ENCODE assay signal across 18 cellular contexts in the genomic region with DNA sequence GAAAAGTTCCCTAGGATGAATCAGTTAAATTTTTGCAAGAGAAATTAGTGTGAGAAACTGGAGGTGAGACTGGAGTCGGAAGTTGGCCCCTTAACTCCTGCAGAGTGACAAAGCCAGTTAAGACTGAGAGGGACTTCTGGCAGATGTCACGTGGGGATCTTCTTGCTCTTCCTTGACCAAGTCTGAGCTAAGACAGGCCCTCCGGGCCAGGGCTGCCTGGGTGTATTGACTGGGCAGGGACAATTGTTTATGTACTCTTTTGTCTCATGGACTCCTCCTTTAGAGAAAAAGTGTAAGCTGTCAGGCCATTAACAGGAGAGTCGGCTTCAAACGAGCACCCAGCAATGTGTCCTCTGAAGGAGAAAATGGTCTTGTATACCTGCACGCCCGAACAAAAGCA. TPM values are rescaled to one million over a fixed set of nuclear protein-coding genes. Genes with fewer than 3 reads are reported as not detected.
DNase-seq lines count a peak whose midpoint lies in the region; ATAC-seq and TF ChIP-seq lines count a peak whose summit lies in the region.
"Had no signal": no experiment of that assay in that cellular context is flagged by ENCODE, and none has a peak within 500 bp of the region (broad histone marks: within the 10 kb centered on the region; RNA-seq: fewer than 3 reads in every experiment).

No MANE protein-coding gene starts in this region.

- H3K4me1 ChIP-seq in esophagus muscularis mucosa: peaks cover 0 to 16% (median 11%) of the 10 kb centered on the region in 4 donors
- peaks cover 0 to 17% (median 2%) of the 10 kb centered on the region in 4 donors for H3K4me1 ChIP-seq in sigmoid colon
- H3K4me1 ChIP-seq: A549, HAP-1 had no signal

- no peaks in the 10 kb centered on the region for H3K9me3 ChIP-seq in esophagus muscularis mucosa
- no peaks in the 10 kb centered on the region for H3K9me3 ChIP-seq in sigmoid colon
- H3K9me3 ChIP-seq: A549, HAP-1 had no signal

- TF ChIP-seq CTCF in VCaP (conservative IDR thresholded peaks at IDR 0.05): no peak
- no peak for TF ChIP-seq CTCF in esophagus muscularis mucosa (IDR thresholded peaks at IDR 0.05)
- no peak for TF ChIP-seq CTCF in sigmoid colon (IDR thresholded peaks at IDR 0.05)

- intact Hi-C loops in esophagus muscularis mucosa (cut with DNase I): no loop called here
- intact Hi-C loops in sigmoid colon (cut with DNase I): no loop called here

- DNase-seq in NCI-H82 (lab: John Stamatoyannopoulos, UW): peak; percentile 27
- DNase-seq in NCI-H82 treated with DMSO at 0.1 percent for 48 hours (lab: John Stamatoyannopoulos, UW; ENCODE audit: unreplicated experiment): no peak
- DNase-seq in esophagus muscularis mucosa (ENCODE audit: extremely low spot score): peak; percentile 50
- DNase-seq in sigmoid colon: peak; percentile 60
- DNase-seq in inferior parietal cortex (ENCODE audit: extremely low spot score): no peak
- no peak for DNase-seq in NCI-H345 (lab: John Stamatoyannopoulos, UW)
- DNase-seq: AML-193; CD4-positive, alpha-beta memory T cell; DMS153; DMS79; GDM1; GM23248 had no signal

- TF ChIP-seq EP300 in esophagus muscularis mucosa (IDR thresholded peaks at IDR 0.05): no peak
- no peak for TF ChIP-seq EP300 in sigmoid colon (IDR thresholded peaks at IDR 0.05)

- WGBS in esophagus muscularis mucosa: 87% methylated on average over 7 of the region's 7 CpGs
- WGBS in sigmoid colon, 2 donors: 88 to 91% methylated on average over 7 of the region's 7 CpGs

- no peak overlapping the region for H3K4me3 ChIP-seq in esophagus muscularis mucosa
- no peak overlapping the region for H3K4me3 ChIP-seq in sigmoid colon
- H3K4me3 ChIP-seq: A549, GM23248, HAP-1 had no signal

- H3K27me3 ChIP-seq in esophagus muscularis mucosa (no peaks in the 10 kb centered on the region), sigmoid colon (no peaks in the 10 kb centered on the region)

- peak overlapping the region; percentile 88; the same call in 1 of the 2 replicates for H3K27ac ChIP-seq in VCaP
- H3K27ac ChIP-seq in esophagus muscularis mucosa (replicated peaks in 1 of 4): no peak overlapping the region
- H3K27ac ChIP-seq in sigmoid colon: no peak overlapping the region
- H3K27ac ChIP-seq: 22Rv1, A549, C4-2B, GM23248 had no signal

- TF ChIP-seq POLR2A in esophagus muscularis mucosa (IDR thresholded peaks at IDR 0.05; ENCODE audit: low read depth) (no peak), sigmoid colon (IDR thresholded peaks at IDR 0.05) (no peak)

- no peak for ATAC-seq in activated CD4-positive, CD25-positive, alpha-beta regulatory T cell treated with anti-CD3 and anti-CD28 coated beads, Interleukin-2, amount 50 U/mL, for 24 hours
- ATAC-seq: A549 had no signal

- no peaks in the 10 kb centered on the region for H3K36me3 ChIP-seq in esophagus muscularis mucosa
- no peaks in the 10 kb centered on the region for H3K36me3 ChIP-seq in sigmoid colon
- H3K36me3 ChIP-seq: HAP-1 had no signal

RNA-seq across cellular contexts. Expression of a gene that starts 48.6 kb away (rescaled TPM):
- 100 to 1,000 TPM; 103 to 164 (median 115) TPM for total RNA-seq in esophagus muscularis mucosa
- total RNA-seq in sigmoid colon: 10 to 100 TPM; 68.1 to 89.7 (median 86.6) TPM
- 10 to 100 TPM; 42.3 to 49.5 (median 45.0) TPM for polyA plus RNA-seq in sigmoid colon

Comparison
In these comparisons a context has a peak if more than half of its experiments do, and no peak if none do; other contexts are left out.
1. DNase-seq: peak in NCI-H82 (single experiment), esophagus muscularis mucosa (single experiment) and sigmoid colon (single experiment); none in NCI-H82 treated with DMSO at 0.1 percent for 48 hours (single experiment), inferior parietal cortex (single experiment) and NCI-H345 (single experiment).